In genomic region chr12:120121766-120122293, GRCh38 we compare ENCODE assay signal across 1 cellular context.
TF ChIP-seq lines count a peak whose summit lies in the region.

No MANE protein-coding gene starts in this region.

TF ChIP-seq in HepG2, 621 proteins besides CTCF, POLR2A, EP300 and RAD21 (continued from another document and continues in another):
- 0 out of 2 replicates have a peak, but pooled peaks have one; percentile 26 for TF ChIP-seq ZBTB43 (CRISPR knock-in tag; conservative IDR thresholded peaks at IDR 0.05)
- TF ChIP-seq SP140L (CRISPR knock-in tag; IDR thresholded peaks at IDR 0.05; ENCODE audit: borderline replicate concordance), result no peak
- TF ChIP-seq STAG1 (CRISPR knock-in tag; IDR thresholded peaks at IDR 0.05), result no peak
- no peak for TF ChIP-seq NFKB2 (CRISPR knock-in tag; IDR thresholded peaks at IDR 0.05; ENCODE audit: borderline replicate concordance)
- TF ChIP-seq ZNF546 (CRISPR knock-in tag; conservative IDR thresholded peaks at IDR 0.05), result no peak
- TF ChIP-seq SALL2 (CRISPR knock-in tag; IDR thresholded peaks at IDR 0.05), result no peak
- TF ChIP-seq FOXO1 (CRISPR knock-in tag; IDR thresholded peaks at IDR 0.05), result peak; percentile 74
- 0 out of 2 replicates have a peak, but pooled peaks have one; percentile 17 for TF ChIP-seq ATF2 (CRISPR knock-in tag; IDR thresholded peaks at IDR 0.05)
- TF ChIP-seq ZNF234 (CRISPR knock-in tag; conservative IDR thresholded peaks at IDR 0.05), result no peak
- TF ChIP-seq HCFC1 (IDR thresholded peaks at IDR 0.05; ENCODE audit: low read depth, low read length), result no peak
- TF ChIP-seq KDM2A (CRISPR knock-in tag; IDR thresholded peaks at IDR 0.05; ENCODE audit: borderline replicate concordance, low read depth), result no peak
- TF ChIP-seq ZBTB33 (CRISPR knock-in tag; IDR thresholded peaks at IDR 0.05), result no peak
- TF ChIP-seq TOE1 (CRISPR knock-in tag; IDR thresholded peaks at IDR 0.05), result no peak
- TF ChIP-seq WIZ (CRISPR knock-in tag; IDR thresholded peaks at IDR 0.05), result no peak
- 0 out of 2 replicates have a peak, but pooled peaks have one; percentile 34 for TF ChIP-seq MTA1 (CRISPR knock-in tag; IDR thresholded peaks at IDR 0.05; ENCODE audit: borderline replicate concordance)
- TF ChIP-seq ZNF331 (CRISPR knock-in tag; IDR thresholded peaks at IDR 0.05), result peak; percentile 43; the same call in 1 of the 2 replicates
- TF ChIP-seq ZGPAT (CRISPR knock-in tag; IDR thresholded peaks at IDR 0.05), result peak; percentile 26; the same call in 1 of the 2 replicates
- no peak for TF ChIP-seq ZNF121 (CRISPR knock-in tag; IDR thresholded peaks at IDR 0.05)
- no peak for TF ChIP-seq ZNF550 (CRISPR knock-in tag; IDR thresholded peaks at IDR 0.05; ENCODE audit: borderline replicate concordance)
- 0 out of 2 replicates have a peak, but pooled peaks have one; percentile 20 for TF ChIP-seq HNF4G (IDR thresholded peaks at IDR 0.05; ENCODE audit: borderline replicate concordance, low read depth, low read length)
- 0 out of 2 replicates have a peak, but pooled peaks have one; percentile 33 for TF ChIP-seq HNF4G (CRISPR knock-in tag; IDR thresholded peaks at IDR 0.05; ENCODE audit: borderline replicate concordance, low read depth)
- no peak for TF ChIP-seq ZNF7 (CRISPR knock-in tag; IDR thresholded peaks at IDR 0.05)
- no peak for TF ChIP-seq CENPT (CRISPR knock-in tag; IDR thresholded peaks at IDR 0.05; ENCODE audit: low read depth)
- TF ChIP-seq DR1 (CRISPR knock-in tag; IDR thresholded peaks at IDR 0.05), result no peak
- TF ChIP-seq ZNF317 (CRISPR knock-in tag; IDR thresholded peaks at IDR 0.05), result 0 out of 2 replicates have a peak, but pooled peaks have one; percentile 74
- no peak for TF ChIP-seq HNRNPK (IDR thresholded peaks at IDR 0.05; ENCODE audit: low read depth, low read length, poor library complexity, severe bottlenecking)
- TF ChIP-seq ZNF570 (CRISPR knock-in tag; IDR thresholded peaks at IDR 0.05; ENCODE audit: borderline replicate concordance), result no peak
- TF ChIP-seq ZNF569 (CRISPR knock-in tag; IDR thresholded peaks at IDR 0.05; ENCODE audit: borderline replicate concordance), result no peak
- TF ChIP-seq ZNF737 (CRISPR knock-in tag; IDR thresholded peaks at IDR 0.05; ENCODE audit: borderline replicate concordance), result no peak
- peak; percentile 55 for TF ChIP-seq ZNF770 (CRISPR knock-in tag; IDR thresholded peaks at IDR 0.05)
- TF ChIP-seq SKIL (CRISPR knock-in tag; IDR thresholded peaks at IDR 0.05; ENCODE audit: borderline replicate concordance), result peak; percentile 65; the same call in 1 of the 2 replicates
- TF ChIP-seq IKZF4 (CRISPR knock-in tag; IDR thresholded peaks at IDR 0.05; ENCODE audit: borderline replicate concordance, low read depth, not compliant biosample characterization), result no peak
- TF ChIP-seq CHD2 (IDR thresholded peaks at IDR 0.05; ENCODE audit: low read depth, low read length), result no peak
- no peak for TF ChIP-seq ZBED4 (CRISPR knock-in tag; IDR thresholded peaks at IDR 0.05; ENCODE audit: borderline replicate concordance)
- TF ChIP-seq CBFB (CRISPR knock-in tag; IDR thresholded peaks at IDR 0.05), result no peak
- TF ChIP-seq ZBTB20 (CRISPR knock-in tag; IDR thresholded peaks at IDR 0.05; ENCODE audit: borderline replicate concordance, low read depth), result no peak; the same call in 1 of the 2 replicates
- peak; percentile 52; the same call in 1 of the 2 replicates for TF ChIP-seq KDM6A (CRISPR knock-in tag; IDR thresholded peaks at IDR 0.05; ENCODE audit: low read depth)
- no peak for TF ChIP-seq ZNF205 (CRISPR knock-in tag; IDR thresholded peaks at IDR 0.05)
- no peak for TF ChIP-seq ZNF782 (CRISPR knock-in tag; IDR thresholded peaks at IDR 0.05; ENCODE audit: borderline replicate concordance)
- TF ChIP-seq CREM (IDR thresholded peaks at IDR 0.05), result peak; percentile 33; the same call in 1 of the 2 replicates
- no peak for TF ChIP-seq CREM (CRISPR knock-in tag; IDR thresholded peaks at IDR 0.05)
- TF ChIP-seq ELF3 (CRISPR knock-in tag; IDR thresholded peaks at IDR 0.05), result peak; percentile 63
- TF ChIP-seq SMC3 (IDR thresholded peaks at IDR 0.05; ENCODE audit: low read length), result no peak
- TF ChIP-seq ZNF460 (CRISPR knock-in tag; IDR thresholded peaks at IDR 0.05; ENCODE audit: borderline replicate concordance), result peak; percentile 53; the same call in 1 of the 2 replicates
- TF ChIP-seq ZNF18 (CRISPR knock-in tag; IDR thresholded peaks at IDR 0.05; ENCODE audit: insufficient replicate concordance), result peak; percentile 86
- no peak for TF ChIP-seq YY1 (IDR thresholded peaks at IDR 0.05; ENCODE audit: insufficient read depth, insufficient replicate concordance, low read depth, low read length)
- TF ChIP-seq IRF9 (CRISPR knock-in tag; IDR thresholded peaks at IDR 0.05; ENCODE audit: borderline replicate concordance), result peak; percentile 23; the same call in 1 of the 2 replicates
- no peak for TF ChIP-seq IKZF1 (IDR thresholded peaks at IDR 0.05)
- TF ChIP-seq NCOA1 (CRISPR knock-in tag; IDR thresholded peaks at IDR 0.05), result no peak
- no peak for TF ChIP-seq MEF2D (CRISPR knock-in tag; IDR thresholded peaks at IDR 0.05)
- no peak for TF ChIP-seq ZNF567 (CRISPR knock-in tag; IDR thresholded peaks at IDR 0.05; ENCODE audit: borderline replicate concordance)
- no peak for TF ChIP-seq ZNF619 (CRISPR knock-in tag; IDR thresholded peaks at IDR 0.05)
- TF ChIP-seq MLLT10 (CRISPR knock-in tag; IDR thresholded peaks at IDR 0.05), result no peak
